ENCODE assay signal across 22 cellular contexts in genomic region chr2:55827855-55828254, GRCh38.
"Had no signal": no experiment of that assay in that cellular context is flagged by ENCODE, and none has a peak within 500 bp of the region (broad histone marks: within the 10 kb centered on the region; RNA-seq: fewer than 3 reads in every experiment).

No MANE protein-coding gene starts in this region.

- H3K36me3 ChIP-seq: colonic mucosa, gastrocnemius medialis, heart right ventricle, left ventricle myocardium inferior, tibial nerve, uterus had no signal

- H3K4me1 Mint-ChIP-seq: activated CD4-positive, alpha-beta T cell treated with anti-CD3 and anti-CD28 coated beads for 36 hours; activated CD8-positive, alpha-beta memory T cell treated with anti-CD3 and anti-CD28 coated beads, Interleukin-2, amount 10 ng/mL, durations not matched to agents 7 days and 5 days; activated naive CD8-positive, alpha-beta T cell treated with anti-CD3 and anti-CD28 coated beads, Interleukin-2, amount 10 ng/mL, durations not matched to agents 7 days and 5 days; activated T-helper 17 cell treated with anti-CD3 and anti-CD28 coated beads, Interleukin-2, amount 50 U/mL, for 72 hours; brain had no signal

- DNase-seq: activated CD4-positive, alpha-beta memory T cell treated with anti-CD3 and anti-CD28 coated beads for 36 hours; activated CD4-positive, alpha-beta T cell treated with anti-CD3 and anti-CD28 coated beads for 36 hours; activated CD8-positive, alpha-beta memory T cell treated with anti-CD3 and anti-CD28 coated beads, Interleukin-2, amount 10 ng/mL, durations not matched to agents 7 days and 5 days; activated naive CD4-positive, alpha-beta T cell; activated naive CD8-positive, alpha-beta T cell treated with anti-CD3 and anti-CD28 coated beads, Interleukin-2, amount 10 ng/mL, durations not matched to agents 7 days and 5 days; activated T-cell treated with anti-CD3 and anti-CD28 coated beads, Interleukin-2, amount 50 U/mL, for 1 hour; anterior cingulate cortex; central memory CD4-positive, alpha-beta T cell; colonic mucosa; gastrocnemius medialis; heart right ventricle; kidney glomerular epithelial cell; left ventricle myocardium inferior; stimulated activated CD4-positive, alpha-beta T cell treated with anti-CD3 and anti-CD28 coated beads, Interleukin-12 subunit alpha, Interleukin-12 subunit beta, amount 100 ng/mL, for 4 hours; stimulated activated CD4-positive, alpha-beta T cell treated with anti-CD3 and anti-CD28 coated beads, Interleukin-1b, Interleukin-23, amount 100 ng/mL, for 48 hours; uterus had no signal

- H3K27ac ChIP-seq: colonic mucosa, gastrocnemius medialis, heart right ventricle, left ventricle myocardium inferior, tibial nerve, uterus had no signal

- H3K4me3 Mint-ChIP-seq: activated CD4-positive, alpha-beta memory T cell treated with anti-CD3 and anti-CD28 coated beads for 36 hours; activated CD4-positive, alpha-beta T cell treated with anti-CD3 and anti-CD28 coated beads for 36 hours; activated CD8-positive, alpha-beta memory T cell treated with anti-CD3 and anti-CD28 coated beads, Interleukin-2, amount 10 ng/mL, durations not matched to agents 7 days and 5 days; activated naive CD8-positive, alpha-beta T cell treated with anti-CD3 and anti-CD28 coated beads, Interleukin-2, amount 10 ng/mL, durations not matched to agents 7 days and 5 days; activated T-helper 17 cell treated with anti-CD3 and anti-CD28 coated beads, Interleukin-2, amount 50 U/mL, for 72 hours; brain; stimulated activated naive CD8-positive, alpha-beta T cell treated with anti-CD3 and anti-CD28 coated beads, Interleukin-15, Interleukin-2, amounts not matched to agents 100 ng/mL and 50 ng/mL, for 24 hours; T-helper 2 cell treated with Interferon-gamma antibody and Interleukin-4, amounts not matched to agents 5 μg/mL and 100 μg/mL, for 36 hours; WTC11 had no signal

- H3K4me1 ChIP-seq: colonic mucosa, gastrocnemius medialis, heart right ventricle, left ventricle myocardium inferior, tibial nerve, uterus had no signal

- H3K9me3 ChIP-seq: colonic mucosa, gastrocnemius medialis, uterus had no signal

- H3K27me3 ChIP-seq: colonic mucosa, gastrocnemius medialis, heart right ventricle, tibial nerve, uterus had no signal

- H3K9me3 Mint-ChIP-seq: activated T-helper 17 cell treated with anti-CD3 and anti-CD28 coated beads, Interleukin-2, amount 50 U/mL, for 72 hours; stimulated activated naive CD8-positive, alpha-beta T cell treated with anti-CD3 and anti-CD28 coated beads, Interleukin-15, Interleukin-2, amounts not matched to agents 100 ng/mL and 50 ng/mL, for 24 hours; T-helper 2 cell treated with Interferon-gamma antibody and Interleukin-4, amounts not matched to agents 5 μg/mL and 100 μg/mL, for 36 hours had no signal

- H3K27me3 Mint-ChIP-seq: activated CD4-positive, alpha-beta memory T cell treated with anti-CD3 and anti-CD28 coated beads for 36 hours; activated CD8-positive, alpha-beta memory T cell treated with anti-CD3 and anti-CD28 coated beads, Interleukin-2, amount 10 ng/mL, durations not matched to agents 7 days and 5 days had no signal

- H3K4me3 ChIP-seq: colonic mucosa, gastrocnemius medialis, heart right ventricle, left ventricle myocardium inferior, tibial nerve, uterus had no signal

- H3K36me3 Mint-ChIP-seq: activated CD4-positive, alpha-beta memory T cell treated with anti-CD3 and anti-CD28 coated beads for 36 hours; activated CD8-positive, alpha-beta memory T cell treated with anti-CD3 and anti-CD28 coated beads, Interleukin-2, amount 10 ng/mL, durations not matched to agents 7 days and 5 days; activated naive CD8-positive, alpha-beta T cell treated with anti-CD3 and anti-CD28 coated beads, Interleukin-2, amount 10 ng/mL, durations not matched to agents 7 days and 5 days; brain had no signal

- ATAC-seq: activated CD4-positive, alpha-beta T cell treated with anti-CD3 and anti-CD28 coated beads for 36 hours; activated CD8-positive, alpha-beta memory T cell treated with anti-CD3 and anti-CD28 coated beads, Interleukin-2, amount 10 ng/mL, durations not matched to agents 7 days and 5 days; activated T-helper 17 cell treated with anti-CD3 and anti-CD28 coated beads, Interleukin-2, amount 50 U/mL, for 72 hours; gastrocnemius medialis; heart right ventricle had no signal

- H3K27ac Mint-ChIP-seq: activated CD4-positive, alpha-beta memory T cell treated with anti-CD3 and anti-CD28 coated beads for 36 hours; activated CD4-positive, alpha-beta T cell treated with anti-CD3 and anti-CD28 coated beads for 36 hours; activated CD8-positive, alpha-beta memory T cell treated with anti-CD3 and anti-CD28 coated beads, Interleukin-2, amount 10 ng/mL, durations not matched to agents 7 days and 5 days; activated naive CD8-positive, alpha-beta T cell treated with anti-CD3 and anti-CD28 coated beads, Interleukin-2, amount 10 ng/mL, durations not matched to agents 7 days and 5 days; activated T-helper 17 cell treated with anti-CD3 and anti-CD28 coated beads, Interleukin-2, amount 50 U/mL, for 72 hours; brain; stimulated activated naive CD8-positive, alpha-beta T cell treated with anti-CD3 and anti-CD28 coated beads, Interleukin-15, Interleukin-2, amounts not matched to agents 100 ng/mL and 50 ng/mL, for 24 hours; T-helper 2 cell treated with Interferon-gamma antibody and Interleukin-4, amounts not matched to agents 5 μg/mL and 100 μg/mL, for 36 hours; WTC11 had no signal
